11 cellular contexts compared by ENCODE assay signal in genomic region chr11:17827006-17827405, GRCh38.
DNase-seq lines count a peak whose midpoint lies in the region; ATAC-seq and TF ChIP-seq lines count a peak whose summit lies in the region.
"Had no signal": no experiment of that assay in that cellular context is flagged by ENCODE, and none has a peak within 500 bp of the region (broad histone marks: within the 10 kb centered on the region; RNA-seq: fewer than 3 reads in every experiment).

No MANE protein-coding gene starts in this region.

- H3K27me3 Mint-ChIP-seq in glutamatergic neuron (ENCODE audit: unreplicated experiment): peaks cover 2% of the 10 kb centered on the region
- H3K27me3 Mint-ChIP-seq: activated CD4-positive, alpha-beta T cell treated with anti-CD3 and anti-CD28 coated beads for 36 hours had no signal

- CTCF ChIA-PET in SK-N-SH (lab: Yijun Ruan, JAX): interaction anchor here (0.8 to 6.9 kb wide), 15 partner anchors 9 to 159 kb away, joined by 3 to 39 read pairs (median 5); no protein-coding TSS in a partner anchor

- H3K4me3 Mint-ChIP-seq in glutamatergic neuron (ENCODE audit: unreplicated experiment): no peak overlapping the region
- H3K4me3 Mint-ChIP-seq: activated CD4-positive, alpha-beta T cell treated with anti-CD3 and anti-CD28 coated beads for 36 hours had no signal

- H3K27ac Mint-ChIP-seq in glutamatergic neuron (ENCODE audit: unreplicated experiment): no peak overlapping the region
- H3K27ac Mint-ChIP-seq: activated CD4-positive, alpha-beta T cell treated with anti-CD3 and anti-CD28 coated beads for 36 hours had no signal

- no peaks in the 10 kb centered on the region for H3K79me2 ChIP-seq in SK-N-SH (ENCODE audit: insufficient read depth)

- no peaks in the 10 kb centered on the region for H3K9me3 Mint-ChIP-seq in glutamatergic neuron (ENCODE audit: unreplicated experiment)

- H3K9me2 ChIP-seq in SK-N-SH: no peaks in the 10 kb centered on the region

- TF ChIP-seq CTCF in SK-N-SH (IDR thresholded peaks at IDR 0.05) (peak; percentile 37), kidney epithelial cell (IDR thresholded peaks at IDR 0.05; ENCODE audit: insufficient read depth, low read length, poor library complexity, severe bottlenecking) (peak; percentile 3), glutamatergic neuron (IDR thresholded peaks at IDR 0.05; ENCODE audit: partially characterized antibody, unreplicated experiment) (no peak)

- peaks cover 3% of the 10 kb centered on the region for H3F3A ChIP-seq in SK-N-SH (replicated peaks; ENCODE audit: insufficient read depth)

- peaks cover 3 to 5% of the 10 kb centered on the region in 2 experiments; a peak in 2 of 4 replicates for H3K4me1 ChIP-seq in SK-N-SH (ENCODE audit: control insufficient read depth in 1 of 2, insufficient read depth in 2 of 2, low read depth in 1 of 2, low read length in 1 of 2)

- no peaks in the 10 kb centered on the region for H3K27me3 ChIP-seq in SK-N-SH (ENCODE audit: insufficient read depth)
- no peaks in the 10 kb centered on the region for H3K27me3 ChIP-seq in kidney epithelial cell (ENCODE audit: control insufficient read depth, insufficient read depth, low read length)

- no peak overlapping the region for H3K4me3 ChIP-seq in SK-N-SH (ENCODE audit: low read depth in 2 of 2, low read length in 1 of 2)
- H3K4me3 ChIP-seq in kidney epithelial cell (ENCODE audit: low read depth, low read length): no peak overlapping the region

- H2AFZ ChIP-seq in SK-N-SH (ENCODE audit: low read depth): no peak overlapping the region

- no peak for ATAC-seq in GM19467 (IDR thresholded peaks at IDR 0.05; ENCODE audit: unreplicated experiment)
- ATAC-seq: activated CD4-positive, alpha-beta T cell treated with anti-CD3 and anti-CD28 coated beads for 36 hours had no signal

- POLR2A ChIA-PET in SK-N-SH (lab: Yijun Ruan, JAX): no interaction called here

- no peaks in the 10 kb centered on the region for H3K36me3 ChIP-seq in SK-N-SH (replicated peaks in 1 of 2; ENCODE audit: control insufficient read depth in 1 of 2, insufficient read depth in 2 of 2, low read length in 1 of 2)
- H3K36me3 ChIP-seq in kidney epithelial cell (ENCODE audit: control insufficient read depth, insufficient read depth, low read length): no peaks in the 10 kb centered on the region

- no peaks in the 10 kb centered on the region for H3K36me3 Mint-ChIP-seq in glutamatergic neuron (ENCODE audit: unreplicated experiment)

- TF ChIP-seq RAD21 in SK-N-SH (IDR thresholded peaks at IDR 0.05; ENCODE audit: low read length): peak; percentile 63

- peaks cover 21% of the 10 kb centered on the region for H3K4me1 Mint-ChIP-seq in glutamatergic neuron (ENCODE audit: low read depth, unreplicated experiment)
- H3K4me1 Mint-ChIP-seq: activated CD4-positive, alpha-beta T cell treated with anti-CD3 and anti-CD28 coated beads for 36 hours had no signal

- H3K4me2 ChIP-seq in SK-N-SH: no peak overlapping the region

- no peaks in the 10 kb centered on the region for H4K20me1 ChIP-seq in SK-N-SH (ENCODE audit: insufficient read depth)

- no peak for TF ChIP-seq EP300 in SK-N-SH (IDR thresholded peaks at IDR 0.05; ENCODE audit: borderline replicate concordance in 1 of 2, low read depth in 1 of 2, low read length in 1 of 2)

- WGBS in SK-N-SH (ENCODE audit: low lambda C conversion rate): 93% methylated on average over 5 of the region's 5 CpGs

- peak; percentile 20 for DNase-seq in DMS 273 (lab: John Stamatoyannopoulos, UW; ENCODE audit: unreplicated experiment)
- no peak for DNase-seq in DMS 273 treated with DMSO at 0.1 percent for 48 hours (lab: John Stamatoyannopoulos, UW)
- DNase-seq in M059J (ENCODE audit: low read depth): peak; percentile 18
- peak; percentile 33 for DNase-seq in SK-N-SH
- DNase-seq in kidney epithelial cell (ENCODE audit: low read depth): no peak
- no peak for DNase-seq in glutamatergic neuron
- DNase-seq in mesenteric fat pad (ENCODE audit: low spot score): no peak
- DNase-seq: activated CD4-positive, alpha-beta T cell treated with anti-CD3 and anti-CD28 coated beads for 36 hours; activated naive CD4-positive, alpha-beta T cell treated with anti-CD3 and anti-CD28 coated beads, Interleukin-2, amount 50 U/mL, for 16 hours; SHP77 had no signal

- no peaks in the 10 kb centered on the region for H3K9me3 ChIP-seq in SK-N-SH

- no peak overlapping the region; a peak in 1 of 4 replicates for H3K27ac ChIP-seq in SK-N-SH (ENCODE audit: low read depth in 2 of 2, low read length in 1 of 2)

- no peak overlapping the region for H3K9ac ChIP-seq in SK-N-SH

TF ChIP-seq in SK-N-SH, 30 proteins besides CTCF, POLR2A, EP300 and RAD21:
- TF ChIP-seq NFIC (IDR thresholded peaks at IDR 0.05; ENCODE audit: borderline replicate concordance) (no peak), SIN3A (IDR thresholded peaks at IDR 0.05; ENCODE audit: borderline replicate concordance, low read depth, low read length) (no peak), USF2 (IDR thresholded peaks at IDR 0.05; ENCODE audit: borderline replicate concordance, low read depth, low read length) (no peak), CHD2 (IDR thresholded peaks at IDR 0.05; ENCODE audit: low read length, partially characterized antibody) (no peak), ELF1 (IDR thresholded peaks at IDR 0.05) (no peak), RXRA (IDR thresholded peaks at IDR 0.05; ENCODE audit: borderline replicate concordance, low read depth) (no peak), SMC3 (IDR thresholded peaks at IDR 0.05; ENCODE audit: low read depth, low read length) (peak; percentile 43)

Comparison
In these comparisons a context has a peak if more than half of its experiments do, and no peak if none do; other contexts are left out.
1. DNase-seq: peak in DMS 273 (single experiment), M059J (single experiment) and SK-N-SH (single experiment); none in DMS 273 treated with DMSO at 0.1 percent for 48 hours (single experiment), kidney epithelial cell (single experiment), glutamatergic neuron (single experiment) and mesenteric fat pad (single experiment).